ENCODE assay signal across 8 cellular contexts in the genomic region with DNA sequence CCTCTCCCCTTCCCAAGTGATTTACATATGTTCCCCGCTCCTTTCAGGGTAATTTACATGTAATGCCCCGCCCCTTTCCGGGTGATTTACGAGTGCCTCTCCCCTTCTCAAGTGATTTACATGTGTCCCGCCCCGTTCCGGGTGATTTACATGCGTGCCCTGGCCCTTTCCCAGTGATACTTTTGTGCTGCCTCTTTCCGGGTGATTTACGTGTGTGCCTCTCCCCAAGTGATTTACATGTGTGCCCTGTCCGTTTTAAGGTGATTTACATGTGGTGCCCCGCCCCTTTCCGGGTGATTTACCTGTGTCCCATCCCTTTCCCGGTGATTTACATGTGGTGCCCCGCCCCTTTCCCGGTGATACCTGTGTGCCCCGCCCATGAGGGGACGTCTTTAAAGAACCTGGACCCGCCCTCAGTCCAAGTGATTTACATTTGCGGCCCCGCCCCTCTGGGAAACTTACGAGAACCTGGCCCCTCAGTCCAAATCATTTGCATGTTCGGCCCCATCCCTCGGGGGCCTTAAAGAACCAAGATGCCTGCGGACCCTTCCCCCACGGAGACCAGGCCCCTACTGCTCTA. TPM values are rescaled to one million over a fixed set of nuclear protein-coding genes. Genes with fewer than 3 reads are reported as not detected.
DNase-seq lines count a peak whose midpoint lies in the region; ATAC-seq, FAIRE-seq and TF ChIP-seq lines count a peak whose summit lies in the region.

No MANE protein-coding gene starts in this region.

- H3K9me3 ChIP-seq in heart left ventricle: no peaks in the 10 kb centered on the region

- TF ChIP-seq CTCF in GM10248 (IDR thresholded peaks at IDR 0.05; ENCODE audit: control extremely low read depth, extremely low read depth, low read depth, missing control alignments) (no peak), HFF-Myc (IDR thresholded peaks at IDR 0.05; ENCODE audit: low read depth, low read length, missing control alignments) (no peak), heart left ventricle (IDR thresholded peaks at IDR 0.05) (no peak)

- DNase-seq in GM10248 (ENCODE audit: extremely low spot score): peak; percentile 85
- DNase-seq in HFF-Myc (ENCODE audit: extremely low read depth, low read depth): no peak
- DNase-seq in MV-4-11 (lab: John Stamatoyannopoulos, UW): peak; percentile 100
- peak; percentile 62 to 86 for DNase-seq in SW 1271 (lab: John Stamatoyannopoulos, UW)
- DNase-seq in activated naive CD8-positive, alpha-beta T cell treated with anti-CD3 and anti-CD28 coated beads, Interleukin-2, amount 50 U/mL, for 24 hours: peak; percentile 87
- DNase-seq in heart left ventricle: peak; percentile 78 to 88 (median 86)
- DNase-seq in posterior cingulate gyrus: peak in 8 of 10 donors; percentile 45 to 95 (median 70)
- peak; percentile 71 for DNase-seq in urothelium cell line (ENCODE audit: low spot score)

- CTCF ChIA-PET in GM10248 (lab: Yijun Ruan, JAX): interaction anchor here (0.7 to 2.6 kb wide), 3 partner anchors 11 to 16 kb away, joined by 3 to 11 read pairs (median 4); no protein-coding TSS in a partner anchor

- no peak for FAIRE-seq in urothelium cell line (lab: Jason Lieb, UNC)

- H3K36me3 Mint-ChIP-seq in activated naive CD8-positive, alpha-beta T cell treated with anti-CD3 and anti-CD28 coated beads, Interleukin-2, amount 50 U/mL, for 24 hours (ENCODE audit: low read depth): peaks cover 9% of the 10 kb centered on the region

- intact Hi-C loops in heart left ventricle (cut with DNase I): loop anchor here in 1 of 10 donors (1.0 to 5.0 kb wide), 2 partner anchors 15 to 592 kb away; a partner anchor contains a TSS
- intact Hi-C loops in posterior cingulate gyrus (cut with DNase I): no loop called here

- H3K27ac ChIP-seq in heart left ventricle: peak overlapping the region; percentile 94 to 99 (median 98)

- peak; percentile 50 for ATAC-seq in activated naive CD8-positive, alpha-beta T cell treated with anti-CD3 and anti-CD28 coated beads, Interleukin-2, amount 50 U/mL, for 24 hours
- peak; percentile 35 to 52 (median 48) for ATAC-seq in heart left ventricle

- H3K4me3 ChIP-seq in HFF-Myc (replicated peaks; ENCODE audit: low read depth, low read length) (peak overlapping the region; percentile 47), heart left ventricle (peak overlapping the region; percentile 32 to 78 (median 64))

- POLR2A ChIA-PET in GM10248 (lab: Yijun Ruan, JAX): interaction anchor here (0.5 to 3.0 kb wide), 8 partner anchors 9 to 211 kb away, joined by 3 to 20 read pairs (median 3); a partner anchor contains a TSS

- 0 to 1% (median 1%) methylated on average over 25 to 26 of the region's 26 CpGs for whole genome bisulfite sequencing in heart left ventricle, 4 donors

- H3K9me3 Mint-ChIP-seq in activated naive CD8-positive, alpha-beta T cell treated with anti-CD3 and anti-CD28 coated beads, Interleukin-2, amount 50 U/mL, for 24 hours: no peaks in the 10 kb centered on the region

- H3K27ac Mint-ChIP-seq in activated naive CD8-positive, alpha-beta T cell treated with anti-CD3 and anti-CD28 coated beads, Interleukin-2, amount 50 U/mL, for 24 hours: peak overlapping the region; percentile 80

- H3K4me1 ChIP-seq in heart left ventricle: peaks cover 0 to 45% (median 30%) of the 10 kb centered on the region in 12 donors

- H3K36me3 ChIP-seq in heart left ventricle: peaks cover 0 to 34% (median 29%) of the 10 kb centered on the region in 9 donors

- H3K27me3 ChIP-seq in heart left ventricle: peaks cover 0 to 9% (median 0%) of the 10 kb centered on the region in 9 donors

- peak overlapping the region; percentile 78 for H3K4me3 Mint-ChIP-seq in activated naive CD8-positive, alpha-beta T cell treated with anti-CD3 and anti-CD28 coated beads, Interleukin-2, amount 50 U/mL, for 24 hours

- TF ChIP-seq POLR2A in heart left ventricle (IDR thresholded peaks at IDR 0.05): no peak

- peaks cover 24% of the 10 kb centered on the region for H3K27me3 Mint-ChIP-seq in activated naive CD8-positive, alpha-beta T cell treated with anti-CD3 and anti-CD28 coated beads, Interleukin-2, amount 50 U/mL, for 24 hours

- peaks cover 30% of the 10 kb centered on the region for H3K4me1 Mint-ChIP-seq in activated naive CD8-positive, alpha-beta T cell treated with anti-CD3 and anti-CD28 coated beads, Interleukin-2, amount 50 U/mL, for 24 hours

RNA-seq across cellular contexts. Expression of a gene that starts 0.6 kb away (rescaled TPM):
- 1 to 10 TPM; 1.5 to 4.1 (median 2.4) TPM for total RNA-seq in heart left ventricle
- 1 to 10 TPM; 1.4 to 2.1 TPM for polyA plus RNA-seq in heart left ventricle

RNA-seq across cellular contexts. Expression of a gene that starts 9.0 kb away (rescaled TPM):
- 10 to 100 TPM in 5 of 9 donors, 1 to 10 TPM in 4; 5.6 to 16.3 (median 11.4) TPM for total RNA-seq in heart left ventricle
- polyA plus RNA-seq in heart left ventricle: 1 to 10 TPM; 7.1 to 8.7 TPM

RNA-seq across cellular contexts. Expression of a gene that starts 15.1 kb away (rescaled TPM):
- 10 to 100 TPM; 23.6 to 82.9 (median 58.8) TPM for total RNA-seq in heart left ventricle
- polyA plus RNA-seq in heart left ventricle: 10 to 100 TPM; 35.2 to 93.9 TPM

RNA-seq across cellular contexts. Expression of a gene that starts 38.5 kb away (rescaled TPM):
- total RNA-seq in heart left ventricle: 1 to 10 TPM in 1 of 9 donors, not detected in 8; 2.4 TPM
- not detected for polyA plus RNA-seq in heart left ventricle

RNA-seq across cellular contexts. Expression of a gene that starts 48.9 kb away (rescaled TPM):
- 1 to 10 TPM in 5 of 9 donors, under 1 TPM in 4; 0.46 to 6.9 (median 1.1) TPM for total RNA-seq in heart left ventricle
- polyA plus RNA-seq in heart left ventricle: 1 to 10 TPM in 1 of 2 donors, under 1 TPM in 1; 0.85 to 1.8 TPM
